Comparison of ENCODE assay signal across 1 cellular context in the genomic region with DNA sequence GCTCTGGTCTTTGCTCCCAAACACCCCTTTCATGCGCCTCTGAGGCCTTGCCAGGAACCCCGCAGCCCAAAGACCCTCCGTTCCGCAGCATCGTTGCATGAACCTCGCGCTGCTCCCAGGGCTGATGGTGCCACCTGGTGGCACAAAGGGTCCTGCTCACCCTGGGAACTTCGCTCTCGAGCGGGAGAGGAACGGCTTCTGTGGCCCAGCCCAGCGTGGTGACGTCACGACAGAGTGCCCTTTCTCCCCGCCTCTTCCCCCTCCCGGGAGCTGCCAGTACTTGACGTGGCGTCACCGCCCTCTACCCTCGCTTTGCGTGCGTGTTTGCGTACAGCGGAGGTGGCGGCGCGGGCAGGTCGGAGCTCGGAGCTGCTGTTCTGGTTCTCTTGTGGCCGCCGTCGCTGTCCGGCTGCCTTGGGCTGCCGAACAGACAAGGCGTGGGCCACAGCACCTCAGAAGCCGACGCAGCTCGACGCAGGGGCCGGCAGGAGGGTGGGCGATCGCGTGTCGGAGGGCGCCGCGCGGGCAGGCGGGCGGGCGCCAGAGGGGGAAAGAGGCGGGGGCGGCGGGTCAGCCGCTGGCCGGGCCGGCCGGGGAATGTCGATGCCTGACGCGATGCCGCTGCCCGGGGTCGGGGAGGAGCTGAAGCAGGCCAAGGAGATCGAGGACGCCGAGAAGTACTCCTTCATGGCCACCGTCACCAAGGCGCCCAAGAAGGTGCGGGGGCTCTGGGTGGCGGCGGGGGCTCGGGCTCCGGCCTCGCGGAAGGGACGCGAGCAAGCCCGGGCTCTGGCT.
TF ChIP-seq lines count a peak whose summit lies in the region.

TSS of gene AHCYL1 (plus strand) at position 310 of the 795 bp plus-strand sequence. CDS start at position 598, 288 bp downstream.

TF ChIP-seq in GM12878, 131 proteins besides CTCF, POLR2A, EP300 and RAD21 (continued from another document and continues in another):
- TF ChIP-seq MLLT1 (IDR thresholded peaks at IDR 0.05) = 0 out of 2 replicates have a peak, but pooled peaks have one; percentile 20
- TF ChIP-seq, protein P1, sequence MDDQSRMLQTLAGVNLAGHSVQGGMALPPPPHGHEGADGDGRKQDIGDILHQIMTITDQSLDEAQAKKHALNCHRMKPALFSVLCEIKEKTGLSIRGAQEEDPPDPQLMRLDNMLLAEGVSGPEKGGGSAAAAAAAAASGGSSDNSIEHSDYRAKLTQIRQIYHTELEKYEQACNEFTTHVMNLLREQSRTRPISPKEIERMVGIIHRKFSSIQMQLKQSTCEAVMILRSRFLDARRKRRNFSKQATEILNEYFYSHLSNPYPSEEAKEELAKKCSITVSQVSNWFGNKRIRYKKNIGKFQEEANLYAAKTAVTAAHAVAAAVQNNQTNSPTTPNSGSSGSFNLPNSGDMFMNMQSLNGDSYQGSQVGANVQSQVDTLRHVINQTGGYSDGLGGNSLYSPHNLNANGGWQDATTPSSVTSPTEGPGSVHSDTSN (IDR thresholded peaks at IDR 0.05; ENCODE audit: insufficient replicate concordance, low read depth, low read length) = no peak
- no peak for TF ChIP-seq YBX1 (IDR thresholded peaks at IDR 0.05)
- TF ChIP-seq LARP7 (IDR thresholded peaks at IDR 0.05) = peak; percentile 46; the same call in 1 of the 2 replicates
- no peak for TF ChIP-seq SMAD1 (IDR thresholded peaks at IDR 0.05; ENCODE audit: low read depth, partially characterized antibody)
- no peak for TF ChIP-seq SMARCA5 (IDR thresholded peaks at IDR 0.05)
- no peak; the same call in 1 of the 2 replicates for TF ChIP-seq PML (IDR thresholded peaks at IDR 0.05; ENCODE audit: low read length)
- TF ChIP-seq SREBF1 (IDR thresholded peaks at IDR 0.05; ENCODE audit: low read length) = no peak
- TF ChIP-seq RFX5 (IDR thresholded peaks at IDR 0.05; ENCODE audit: low read depth, low read length) = peak; percentile 81
- TF ChIP-seq KAT2A (conservative IDR thresholded peaks at IDR 0.05; ENCODE audit: control insufficient read depth, low read depth, low read length) = no peak
- peak; percentile 69 for TF ChIP-seq MAX (IDR thresholded peaks at IDR 0.05; ENCODE audit: low read depth, low read length)
- 0 out of 2 replicates have a peak, but pooled peaks have one; percentile 22 for TF ChIP-seq CBFB (IDR thresholded peaks at IDR 0.05; ENCODE audit: low read depth)
- no peak; the same call in 1 of the 2 replicates for TF ChIP-seq ELK1 (IDR thresholded peaks at IDR 0.05; ENCODE audit: low read depth, low read length)
- TF ChIP-seq KDM1A (IDR thresholded peaks at IDR 0.05; ENCODE audit: borderline replicate concordance) = no peak
- TF ChIP-seq, protein P2, sequence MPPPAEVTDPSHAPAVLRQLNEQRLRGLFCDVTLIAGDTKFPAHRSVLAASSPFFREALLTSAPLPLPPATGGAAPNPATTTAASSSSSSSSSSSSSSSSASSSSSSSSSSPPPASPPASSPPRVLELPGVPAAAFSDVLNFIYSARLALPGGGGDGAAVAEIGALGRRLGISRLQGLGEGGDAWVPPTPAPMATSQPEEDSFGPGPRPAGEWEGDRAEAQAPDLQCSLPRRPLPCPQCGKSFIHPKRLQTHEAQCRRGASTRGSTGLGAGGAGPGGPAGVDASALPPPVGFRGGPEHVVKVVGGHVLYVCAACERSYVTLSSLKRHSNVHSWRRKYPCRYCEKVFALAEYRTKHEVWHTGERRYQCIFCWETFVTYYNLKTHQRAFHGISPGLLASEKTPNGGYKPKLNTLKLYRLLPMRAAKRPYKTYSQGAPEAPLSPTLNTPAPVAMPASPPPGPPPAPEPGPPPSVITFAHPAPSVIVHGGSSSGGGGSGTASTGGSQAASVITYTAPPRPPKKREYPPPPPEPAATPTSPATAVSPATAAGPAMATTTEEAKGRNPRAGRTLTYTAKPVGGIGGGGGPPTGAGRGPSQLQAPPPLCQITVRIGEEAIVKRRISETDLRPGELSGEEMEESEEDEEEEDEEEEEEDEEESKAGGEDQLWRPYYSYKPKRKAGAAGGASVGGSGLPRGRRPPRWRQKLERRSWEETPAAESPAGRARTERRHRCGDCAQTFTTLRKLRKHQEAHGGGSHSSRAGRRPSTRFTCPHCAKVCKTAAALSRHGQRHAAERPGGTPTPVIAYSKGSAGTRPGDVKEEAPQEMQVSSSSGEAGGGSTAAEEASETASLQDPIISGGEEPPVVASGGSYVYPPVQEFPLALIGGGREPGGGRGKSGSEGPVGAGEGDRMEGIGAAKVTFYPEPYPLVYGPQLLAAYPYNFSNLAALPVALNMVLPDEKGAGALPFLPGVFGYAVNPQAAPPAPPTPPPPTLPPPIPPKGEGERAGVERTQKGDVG (CRISPR knock-in tag; IDR thresholded peaks at IDR 0.05) = no peak
- peak; percentile 76; the same call in 1 of the 2 replicates for TF ChIP-seq POLR2AphosphoS2 (IDR thresholded peaks at IDR 0.05; ENCODE audit: low read depth, low read length)
- peak; percentile 98 for TF ChIP-seq HDGF (IDR thresholded peaks at IDR 0.05)
- peak; percentile 99 for TF ChIP-seq ATF7 (IDR thresholded peaks at IDR 0.05; ENCODE audit: low read depth)
- no peak for TF ChIP-seq MTA3 (IDR thresholded peaks at IDR 0.05; ENCODE audit: borderline replicate concordance, low read length)
- TF ChIP-seq, protein P3, sequence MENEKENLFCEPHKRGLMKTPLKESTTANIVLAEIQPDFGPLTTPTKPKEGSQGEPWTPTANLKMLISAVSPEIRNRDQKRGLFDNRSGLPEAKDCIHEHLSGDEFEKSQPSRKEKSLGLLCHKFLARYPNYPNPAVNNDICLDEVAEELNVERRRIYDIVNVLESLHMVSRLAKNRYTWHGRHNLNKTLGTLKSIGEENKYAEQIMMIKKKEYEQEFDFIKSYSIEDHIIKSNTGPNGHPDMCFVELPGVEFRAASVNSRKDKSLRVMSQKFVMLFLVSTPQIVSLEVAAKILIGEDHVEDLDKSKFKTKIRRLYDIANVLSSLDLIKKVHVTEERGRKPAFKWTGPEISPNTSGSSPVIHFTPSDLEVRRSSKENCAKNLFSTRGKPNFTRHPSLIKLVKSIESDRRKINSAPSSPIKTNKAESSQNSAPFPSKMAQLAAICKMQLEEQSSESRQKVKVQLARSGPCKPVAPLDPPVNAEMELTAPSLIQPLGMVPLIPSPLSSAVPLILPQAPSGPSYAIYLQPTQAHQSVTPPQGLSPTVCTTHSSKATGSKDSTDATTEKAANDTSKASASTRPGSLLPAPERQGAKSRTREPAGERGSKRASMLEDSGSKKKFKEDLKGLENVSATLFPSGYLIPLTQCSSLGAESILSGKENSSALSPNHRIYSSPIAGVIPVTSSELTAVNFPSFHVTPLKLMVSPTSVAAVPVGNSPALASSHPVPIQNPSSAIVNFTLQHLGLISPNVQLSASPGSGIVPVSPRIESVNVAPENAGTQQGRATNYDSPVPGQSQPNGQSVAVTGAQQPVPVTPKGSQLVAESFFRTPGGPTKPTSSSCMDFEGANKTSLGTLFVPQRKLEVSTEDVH (IDR thresholded peaks at IDR 0.05; ENCODE audit: low read depth, partially characterized antibody) = no peak
- no peak for TF ChIP-seq FOXK2 (IDR thresholded peaks at IDR 0.05)
- TF ChIP-seq EZH2 (IDR thresholded peaks at IDR 0.05; ENCODE audit: borderline replicate concordance, control insufficient read depth, low read depth, low read length) = no peak
- no peak for TF ChIP-seq USF1 (IDR thresholded peaks at IDR 0.05; ENCODE audit: borderline replicate concordance, extremely low read length, insufficient read depth, low read depth, low read length)
- no peak for TF ChIP-seq TCF7 (IDR thresholded peaks at IDR 0.05; ENCODE audit: borderline replicate concordance)
- TF ChIP-seq BCL11A (IDR thresholded peaks at IDR 0.05; ENCODE audit: low read depth, low read length) = no peak
- no peak for TF ChIP-seq CBX3 (IDR thresholded peaks at IDR 0.05; ENCODE audit: borderline replicate concordance, low read depth)
- 0 out of 2 replicates have a peak, but pooled peaks have one; percentile 55 for TF ChIP-seq DPF2 (IDR thresholded peaks at IDR 0.05)
- TF ChIP-seq CBX5 (IDR thresholded peaks at IDR 0.05; ENCODE audit: low read depth) = no peak
- TF ChIP-seq SIX5 (IDR thresholded peaks at IDR 0.05; ENCODE audit: low read depth, low read length, severe bottlenecking) = peak; percentile 74
- TF ChIP-seq CHD1 (IDR thresholded peaks at IDR 0.05; ENCODE audit: low read depth, low read length) = no peak
- peak; percentile 97 for TF ChIP-seq YY1 (IDR thresholded peaks at IDR 0.05; ENCODE audit: low read depth, low read length)
- TF ChIP-seq STAT3 (IDR thresholded peaks at IDR 0.05; ENCODE audit: low read depth, low read length) = no peak
- peak; percentile 84 for TF ChIP-seq PKNOX1 (IDR thresholded peaks at IDR 0.05)
- TF ChIP-seq BCL3 (IDR thresholded peaks at IDR 0.05; ENCODE audit: borderline replicate concordance, insufficient read depth, low read depth, low read length, poor library complexity, severe bottlenecking) = no peak
- TF ChIP-seq ZNF217 (IDR thresholded peaks at IDR 0.05) = no peak
- no peak for TF ChIP-seq CEBPZ (IDR thresholded peaks at IDR 0.05; ENCODE audit: low read depth, low read length)
- TF ChIP-seq NFIC (IDR thresholded peaks at IDR 0.05; ENCODE audit: low read depth, low read length) = no peak
- no peak for TF ChIP-seq NRF1 (conservative IDR thresholded peaks at IDR 0.05; ENCODE audit: low read depth, low read length)
- no peak for TF ChIP-seq ZNF274 (IDR thresholded peaks at IDR 0.05; ENCODE audit: insufficient read depth, insufficient read length)
